29 cellular contexts compared by ENCODE assay signal in genomic region chr12:127247937-127248336, GRCh38.
"Had no signal": no experiment of that assay in that cellular context is flagged by ENCODE, and none has a peak within 500 bp of the region (broad histone marks: within the 10 kb centered on the region; RNA-seq: fewer than 3 reads in every experiment).

No MANE protein-coding gene starts in this region.

- H3K27me3 ChIP-seq: stomach, suprapubic skin, testis, thyroid gland, tibial artery, tibial nerve, transverse colon, upper lobe of left lung, upper lobe of right lung, uterus, vagina had no signal

- H3K4me3 ChIP-seq: stomach, suprapubic skin, testis, thoracic aorta, thyroid gland, tibial artery, tibial nerve, transverse colon, upper lobe of left lung, upper lobe of right lung, uterus, vagina had no signal

- H3K27ac Mint-ChIP-seq: stimulated activated effector memory CD8-positive, alpha-beta T cell treated with anti-CD3 and anti-CD28 coated beads, Interleukin-12 subunit alpha, Interleukin-12 subunit beta, amount 100 ng/mL, for 72 hours; stimulated activated memory B cell treated with anti-CD40 and anti-IgM and Interleukin-4, amounts not matched to agents 10 μg/mL and 1 μg/mL and 100 μg/mL, for 72 hours; stimulated activated naive B cell treated with anti-CD40 and anti-IgM and Interleukin-4, amounts not matched to agents 10 μg/mL and 1 μg/mL and 100 μg/mL, for 72 hours; stimulated activated naive CD8-positive, alpha-beta T cell treated with anti-CD3 and anti-CD28 coated beads, Interleukin-15, amount 100 ng/mL, for 72 hours; stimulated activated naive CD8-positive, alpha-beta T cell treated with anti-CD3 and anti-CD28 coated beads, Interleukin-15, Interleukin-2, amounts not matched to agents 100 ng/mL and 50 ng/mL, for 24 hours; type B pancreatic cell had no signal

- H3K9me3 Mint-ChIP-seq: stimulated activated effector memory CD8-positive, alpha-beta T cell treated with anti-CD3 and anti-CD28 coated beads, Interleukin-12 subunit alpha, Interleukin-12 subunit beta, amount 100 ng/mL, for 72 hours; stimulated activated naive CD8-positive, alpha-beta T cell treated with anti-CD3 and anti-CD28 coated beads, Interleukin-15, amount 100 ng/mL, for 72 hours; stimulated activated naive CD8-positive, alpha-beta T cell treated with anti-CD3 and anti-CD28 coated beads, Interleukin-15, Interleukin-2, amounts not matched to agents 100 ng/mL and 50 ng/mL, for 24 hours; type B pancreatic cell had no signal

- H3K4me1 Mint-ChIP-seq: stimulated activated effector memory CD8-positive, alpha-beta T cell treated with anti-CD3 and anti-CD28 coated beads, Interleukin-12 subunit alpha, Interleukin-12 subunit beta, amount 100 ng/mL, for 72 hours; stimulated activated memory B cell treated with anti-CD40 and anti-IgM and Interleukin-4, amounts not matched to agents 10 μg/mL and 1 μg/mL and 100 μg/mL, for 72 hours; stimulated activated naive B cell treated with anti-CD40 and anti-IgM and Interleukin-4, amounts not matched to agents 10 μg/mL and 1 μg/mL and 100 μg/mL, for 72 hours; stimulated activated naive CD8-positive, alpha-beta T cell treated with anti-CD3 and anti-CD28 coated beads, Interleukin-15, amount 100 ng/mL, for 72 hours had no signal

- H3K36me3 ChIP-seq: stomach, suprapubic skin, thoracic aorta, thyroid gland, tibial artery, tibial nerve, transverse colon, upper lobe of left lung, upper lobe of right lung, uterus, vagina had no signal

- H3K36me3 Mint-ChIP-seq: stimulated activated effector memory CD8-positive, alpha-beta T cell treated with anti-CD3 and anti-CD28 coated beads, Interleukin-12 subunit alpha, Interleukin-12 subunit beta, amount 100 ng/mL, for 72 hours; stimulated activated memory B cell treated with anti-CD40 and anti-IgM and Interleukin-4, amounts not matched to agents 10 μg/mL and 1 μg/mL and 100 μg/mL, for 72 hours; stimulated activated naive B cell treated with anti-CD40 and anti-IgM and Interleukin-4, amounts not matched to agents 10 μg/mL and 1 μg/mL and 100 μg/mL, for 72 hours; type B pancreatic cell had no signal

- H3K4me1 ChIP-seq: suprapubic skin, testis, thyroid gland, tibial artery, tibial nerve, transverse colon, upper lobe of left lung, upper lobe of right lung, uterus, vagina had no signal

- H3K9me3 ChIP-seq: stomach, suprapubic skin, testis, thoracic aorta, thyroid gland, tibial artery, tibial nerve, transverse colon, upper lobe of left lung, upper lobe of right lung, uterus, vagina had no signal

- H3K4me3 Mint-ChIP-seq: stimulated activated effector memory CD8-positive, alpha-beta T cell treated with anti-CD3 and anti-CD28 coated beads, Interleukin-12 subunit alpha, Interleukin-12 subunit beta, amount 100 ng/mL, for 72 hours; stimulated activated memory B cell treated with anti-CD40 and anti-IgM and Interleukin-4, amounts not matched to agents 10 μg/mL and 1 μg/mL and 100 μg/mL, for 72 hours; stimulated activated naive B cell treated with anti-CD40 and anti-IgM and Interleukin-4, amounts not matched to agents 10 μg/mL and 1 μg/mL and 100 μg/mL, for 72 hours; stimulated activated naive CD8-positive, alpha-beta T cell treated with anti-CD3 and anti-CD28 coated beads, Interleukin-15, amount 100 ng/mL, for 72 hours; stimulated activated naive CD8-positive, alpha-beta T cell treated with anti-CD3 and anti-CD28 coated beads, Interleukin-15, Interleukin-2, amounts not matched to agents 100 ng/mL and 50 ng/mL, for 24 hours; type B pancreatic cell had no signal

- H3K27me3 Mint-ChIP-seq: stimulated activated memory B cell treated with anti-CD40 and anti-IgM and Interleukin-4, amounts not matched to agents 10 μg/mL and 1 μg/mL and 100 μg/mL, for 72 hours; stimulated activated naive B cell treated with anti-CD40 and anti-IgM and Interleukin-4, amounts not matched to agents 10 μg/mL and 1 μg/mL and 100 μg/mL, for 72 hours had no signal

- DNase-seq: stimulated activated CD4-positive, alpha-beta T cell treated with anti-CD3 and anti-CD28 coated beads, Interleukin-2, amount 100 ng/mL, for 48 hours; stimulated activated CD4-positive, alpha-beta T cell treated with anti-CD3 and anti-CD28 coated beads, Interleukin-4, amount 100 ng/mL, for 1 hour; stimulated activated CD4-positive, alpha-beta T cell treated with anti-CD3 and anti-CD28 coated beads, Interleukin-4, amount 100 ng/mL, for 24 hours; stimulated activated CD4-positive, alpha-beta T cell treated with anti-CD3 and anti-CD28 coated beads, Interleukin-4, amount 100 ng/mL, for 4 hours; stimulated activated CD8-positive, alpha-beta memory T cell treated with anti-CD3 and anti-CD28 coated beads, Interleukin-4, amount 100 ng/mL, for 48 hours; stimulated activated naive B cell treated with anti-CD40 and anti-IgM and Interleukin-4, amounts not matched to agents 10 μg/mL and 1 μg/mL and 100 μg/mL, for 72 hours; stimulated activated naive CD4-positive, alpha-beta T cell; stimulated activated naive CD4-positive, alpha-beta T cell treated with Interleukin-2 at 50 U/mL for 16 hours; stimulated activated naive CD8-positive, alpha-beta T cell treated with anti-CD3 and anti-CD28 coated beads, Interleukin-15, amount 100 ng/mL, for 72 hours; stimulated activated naive CD8-positive, alpha-beta T cell treated with anti-CD3 and anti-CD28 coated beads, Interleukin-15, Interleukin-2, amounts not matched to agents 100 U/mL and 50 U/mL, for 24 hours; stomach; substantia nigra; testis; thyroid gland; tibial artery; transverse colon; trophoblast cell; upper lobe of left lung; upper lobe of right lung; uterus had no signal

- H3K27ac ChIP-seq: stomach, suprapubic skin, testis, thoracic aorta, thyroid gland, tibial artery, tibial nerve, transverse colon, upper lobe of left lung, upper lobe of right lung, uterus, vagina had no signal

- ATAC-seq: stimulated activated effector memory CD8-positive, alpha-beta T cell treated with anti-CD3 and anti-CD28 coated beads, Interleukin-12 subunit alpha, Interleukin-12 subunit beta, amount 100 ng/mL, for 72 hours; stimulated activated memory B cell treated with anti-CD40 and anti-IgM and Interleukin-4, amounts not matched to agents 10 μg/mL and 1 μg/mL and 100 μg/mL, for 72 hours; stimulated activated naive B cell treated with anti-CD40 and anti-IgM and Interleukin-4, amounts not matched to agents 10 μg/mL and 1 μg/mL and 100 μg/mL, for 72 hours; stimulated activated naive CD8-positive, alpha-beta T cell treated with anti-CD3 and anti-CD28 coated beads, Interleukin-15, amount 100 ng/mL, for 72 hours; stimulated activated naive CD8-positive, alpha-beta T cell treated with anti-CD3 and anti-CD28 coated beads, Interleukin-15, Interleukin-2, amounts not matched to agents 100 U/mL and 50 U/mL, for 24 hours; upper lobe of right lung had no signal

- FAIRE-seq: urothelium cell line had no signal
